Comparison of ENCODE assay signal across 11 cellular contexts in genomic region chr5:56095579-56096102, GRCh38.
DNase-seq lines count a peak whose midpoint lies in the region; ATAC-seq lines count a peak whose summit lies in the region.
"Had no signal": no experiment of that assay in that cellular context is flagged by ENCODE, and none has a peak within 500 bp of the region (broad histone marks: within the 10 kb centered on the region; RNA-seq: fewer than 3 reads in every experiment).

No MANE protein-coding gene starts in this region.

- no peak overlapping the region for H3K4me3 Mint-ChIP-seq in immature natural killer cell
- H3K4me3 Mint-ChIP-seq: nephron had no signal

- intact Hi-C loops in sciatic nerve (cut with DNase I): no loop called here

- DNase-seq in CD1c-positive myeloid dendritic cell (ENCODE audit: extremely low spot score) (peak; percentile 81), iPS-NIHi11 (ENCODE audit: low spot score) (no peak), NOMO-1 treated with dmso at 0.1 percent for 144 hours (lab: John Stamatoyannopoulos, UW; ENCODE audit: unreplicated experiment) (no peak), sciatic nerve (ENCODE audit: low spot score) (no peak), immature natural killer cell (no peak)
- DNase-seq: activated CD8-positive, alpha-beta memory T cell treated with anti-CD3 and anti-CD28 coated beads, Interleukin-2, amount 50 U/mL, for 4 hours; hypothalamus had no signal

- H3K9me3 Mint-ChIP-seq in immature natural killer cell: no peaks in the 10 kb centered on the region

- H3K4me1 Mint-ChIP-seq in immature natural killer cell: no peaks in the 10 kb centered on the region

- ATAC-seq in GM18870 (IDR thresholded peaks at IDR 0.05; ENCODE audit: unreplicated experiment): peak; percentile 71
- ATAC-seq in HG02642 (IDR thresholded peaks at IDR 0.05; ENCODE audit: poor library complexity, unreplicated experiment): peak; percentile 74
- ATAC-seq in HG03558 (IDR thresholded peaks at IDR 0.05; ENCODE audit: extremely low read depth, unreplicated experiment): peak; percentile 55
- no peak for ATAC-seq in sciatic nerve

- H3K27ac Mint-ChIP-seq in immature natural killer cell: no peak overlapping the region
- H3K27ac Mint-ChIP-seq: nephron had no signal

- H3K36me3 Mint-ChIP-seq in immature natural killer cell: no peaks in the 10 kb centered on the region

- H3K27me3 Mint-ChIP-seq in immature natural killer cell (ENCODE audit: low read depth in 3 of 3): peaks cover 0 to 7% (median 1%) of the 10 kb centered on the region in 3 donors
